27 cellular contexts compared by ENCODE assay signal in the genomic region with DNA sequence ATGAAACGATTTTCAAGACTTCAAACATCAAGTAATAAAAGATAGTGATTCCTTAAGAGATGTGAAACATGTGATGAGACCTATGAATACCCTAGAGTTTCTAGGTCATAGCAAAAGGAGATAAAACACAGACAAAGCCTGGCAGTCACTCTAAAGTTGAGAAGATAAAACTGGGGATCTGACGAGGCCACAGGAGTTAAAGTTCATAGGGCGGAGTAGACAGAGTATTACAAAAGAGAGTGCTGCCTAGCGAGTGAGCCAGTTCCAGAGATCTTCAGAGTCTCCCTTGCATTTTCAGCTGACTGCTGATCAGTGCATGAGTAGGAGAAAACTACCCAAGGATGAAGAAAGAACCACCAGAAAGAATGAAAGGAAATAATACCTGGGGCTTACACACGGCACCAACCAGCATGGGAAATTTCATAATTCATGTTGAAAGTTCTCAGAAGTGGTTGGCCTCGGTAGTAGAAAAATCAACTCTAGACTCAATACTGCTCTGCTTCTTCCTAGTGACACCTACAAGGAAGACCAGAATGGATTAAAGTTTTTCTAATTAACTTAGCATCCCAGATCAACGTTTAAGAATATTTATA.
"Had no signal": no experiment of that assay in that cellular context is flagged by ENCODE, and none has a peak within 500 bp of the region (broad histone marks: within the 10 kb centered on the region; RNA-seq: fewer than 3 reads in every experiment).

No MANE protein-coding gene starts in this region.

- H3K36me3 Mint-ChIP-seq: activated naive CD4-positive, alpha-beta T cell treated with anti-CD3 and anti-CD28 coated beads, Interleukin-2, amount 10 ng/mL, durations not matched to agents 7 days and 5 days; brain had no signal

- H3K4me3 ChIP-seq: esophagus muscularis mucosa, gastrocnemius medialis, right atrium auricular region, thoracic aorta, upper lobe of left lung had no signal

- H3K36me3 ChIP-seq: esophagus muscularis mucosa, gastrocnemius medialis, right atrium auricular region, thoracic aorta, upper lobe of left lung had no signal

- H3K4me3 Mint-ChIP-seq: activated CD4-positive, alpha-beta memory T cell treated with anti-CD3 and anti-CD28 coated beads, Interleukin-2, amount 10 ng/mL, durations not matched to agents 7 days and 5 days; activated CD4-positive, alpha-beta T cell treated with anti-CD3 and anti-CD28 coated beads, Interleukin-2, amount 10 ng/mL, durations not matched to agents 24 days and 14 days; activated CD8-positive, alpha-beta memory T cell treated with anti-CD3 and anti-CD28 coated beads, Interleukin-2, amount 10 ng/mL, durations not matched to agents 7 days and 5 days; activated naive CD4-positive, alpha-beta T cell treated with anti-CD3 and anti-CD28 coated beads, Interleukin-2, amount 10 ng/mL, durations not matched to agents 7 days and 5 days; activated naive CD8-positive, alpha-beta T cell treated with anti-CD3 and anti-CD28 coated beads, Interleukin-2, amount 50 U/mL, for 24 hours; brain; effector memory CD8-positive, alpha-beta T cell; natural killer cell treated with Interleukin-12 subunit alpha and Interleukin-12 subunit beta and Interleukin-15 and Interleukin-18, amount 100 ng/mL, for 72 hours; T-helper 2 cell treated with Interferon-gamma antibody and Interleukin-4, amounts not matched to agents 5 μg/mL and 100 μg/mL, for 36 hours had no signal

- DNase-seq: activated CD4-positive, alpha-beta memory T cell treated with anti-CD3 and anti-CD28 coated beads, Interleukin-2, amount 10 ng/mL, durations not matched to agents 7 days and 5 days; activated CD4-positive, alpha-beta T cell treated with anti-CD3 and anti-CD28 coated beads, Interleukin-2, amount 10 ng/mL, durations not matched to agents 24 days and 14 days; activated CD8-positive, alpha-beta memory T cell treated with anti-CD3 and anti-CD28 coated beads, Interleukin-2, amount 10 ng/mL, durations not matched to agents 7 days and 5 days; activated effector memory CD4-positive, alpha-beta T cell treated with anti-CD3 and anti-CD28 coated beads, Interleukin-2, amount 50 U/mL, for 16 hours; activated naive CD4-positive, alpha-beta T cell treated with anti-CD3 and anti-CD28 coated beads, Interleukin-2, amount 10 ng/mL, durations not matched to agents 7 days and 5 days; activated naive CD8-positive, alpha-beta T cell treated with anti-CD3 and anti-CD28 coated beads, Interleukin-2, amount 50 U/mL, for 24 hours; activated T-cell treated with anti-CD3 and anti-CD28 coated beads for 4 hours; aorta; caudate nucleus; effector memory CD8-positive, alpha-beta T cell; gastrocnemius medialis; head of caudate nucleus; hypothalamus; left ventricle myocardium superior; midbrain; stimulated activated CD4-positive, alpha-beta T cell treated with anti-CD3 and anti-CD28 coated beads, Interleukin-4, amount 100 ng/mL, for 24 hours; stimulated activated naive CD4-positive, alpha-beta T cell treated with Interleukin-2 at 50 U/mL for 16 hours; upper lobe of left lung had no signal

- H3K27me3 Mint-ChIP-seq: activated CD4-positive, alpha-beta T cell treated with anti-CD3 and anti-CD28 coated beads, Interleukin-2, amount 10 ng/mL, durations not matched to agents 24 days and 14 days; activated naive CD4-positive, alpha-beta T cell treated with anti-CD3 and anti-CD28 coated beads, Interleukin-2, amount 10 ng/mL, durations not matched to agents 7 days and 5 days; brain; progenitor cell of endocrine pancreas had no signal

- H3K27ac Mint-ChIP-seq: activated CD4-positive, alpha-beta memory T cell treated with anti-CD3 and anti-CD28 coated beads, Interleukin-2, amount 10 ng/mL, durations not matched to agents 7 days and 5 days; activated CD4-positive, alpha-beta T cell treated with anti-CD3 and anti-CD28 coated beads, Interleukin-2, amount 10 ng/mL, durations not matched to agents 24 days and 14 days; activated CD8-positive, alpha-beta memory T cell treated with anti-CD3 and anti-CD28 coated beads, Interleukin-2, amount 10 ng/mL, durations not matched to agents 7 days and 5 days; activated naive CD4-positive, alpha-beta T cell treated with anti-CD3 and anti-CD28 coated beads, Interleukin-2, amount 10 ng/mL, durations not matched to agents 7 days and 5 days; activated naive CD8-positive, alpha-beta T cell treated with anti-CD3 and anti-CD28 coated beads, Interleukin-2, amount 50 U/mL, for 24 hours; brain; effector memory CD8-positive, alpha-beta T cell; natural killer cell treated with Interleukin-12 subunit alpha and Interleukin-12 subunit beta and Interleukin-15 and Interleukin-18, amount 100 ng/mL, for 72 hours; progenitor cell of endocrine pancreas; T-helper 2 cell treated with Interferon-gamma antibody and Interleukin-4, amounts not matched to agents 5 μg/mL and 100 μg/mL, for 36 hours had no signal

- ATAC-seq: activated CD4-positive, CD25-positive, alpha-beta regulatory T cell treated with anti-CD3 and anti-CD28 coated beads, Interleukin-2, amount 50 U/mL, for 24 hours; activated CD8-positive, alpha-beta memory T cell treated with anti-CD3 and anti-CD28 coated beads, Interleukin-2, amount 10 ng/mL, durations not matched to agents 7 days and 5 days; activated naive CD8-positive, alpha-beta T cell treated with anti-CD3 and anti-CD28 coated beads, Interleukin-2, amount 50 U/mL, for 24 hours; effector memory CD8-positive, alpha-beta T cell; gastrocnemius medialis; left ventricle myocardium superior; natural killer cell treated with Interleukin-12 subunit alpha and Interleukin-12 subunit beta and Interleukin-15 and Interleukin-18, amount 100 ng/mL, for 72 hours had no signal

- H3K27me3 ChIP-seq: esophagus muscularis mucosa, gastrocnemius medialis, right atrium auricular region, upper lobe of left lung had no signal

- H3K4me1 ChIP-seq: esophagus muscularis mucosa, gastrocnemius medialis, right atrium auricular region, upper lobe of left lung had no signal

- H3K4me1 Mint-ChIP-seq: activated CD4-positive, alpha-beta memory T cell treated with anti-CD3 and anti-CD28 coated beads, Interleukin-2, amount 10 ng/mL, durations not matched to agents 7 days and 5 days; activated CD4-positive, alpha-beta T cell treated with anti-CD3 and anti-CD28 coated beads, Interleukin-2, amount 10 ng/mL, durations not matched to agents 24 days and 14 days; activated naive CD4-positive, alpha-beta T cell treated with anti-CD3 and anti-CD28 coated beads, Interleukin-2, amount 10 ng/mL, durations not matched to agents 7 days and 5 days; activated naive CD8-positive, alpha-beta T cell treated with anti-CD3 and anti-CD28 coated beads, Interleukin-2, amount 50 U/mL, for 24 hours; brain had no signal

- H3K27ac ChIP-seq: esophagus muscularis mucosa, gastrocnemius medialis, right atrium auricular region, thoracic aorta, upper lobe of left lung, VCaP had no signal
